22 cellular contexts compared by ENCODE assay signal in the genomic region with DNA sequence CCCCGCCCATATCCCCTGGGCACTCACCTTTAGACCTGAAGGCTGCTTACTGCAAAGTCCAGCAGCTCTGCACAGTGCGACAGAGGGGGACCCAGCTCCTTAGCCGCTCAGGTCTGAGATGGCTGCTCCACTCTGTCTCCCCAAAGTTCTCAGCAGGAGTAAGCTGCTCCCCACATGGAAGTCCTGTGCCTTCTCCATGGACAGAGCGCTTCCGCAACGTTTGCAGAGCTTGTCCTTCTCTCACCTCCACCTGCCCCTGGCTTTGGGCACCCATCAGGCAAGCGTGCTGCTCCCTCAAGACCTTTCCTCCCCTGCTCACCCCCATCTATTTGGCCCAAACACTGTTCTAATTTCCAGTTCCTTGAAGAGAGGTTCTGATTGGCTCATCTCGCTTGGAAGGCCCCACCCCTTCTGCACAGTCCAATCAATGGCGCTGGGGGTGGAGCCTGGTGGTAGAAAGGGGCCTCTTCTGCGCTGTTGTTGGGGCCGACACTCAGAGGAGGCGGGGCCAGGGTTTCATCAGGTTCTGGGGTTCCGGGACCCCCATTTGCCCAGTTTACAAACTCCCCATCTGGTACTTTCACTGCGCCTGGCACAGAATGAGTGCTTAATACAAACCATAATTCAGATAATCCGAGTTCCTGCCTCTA.
A peak's percentile ranks its signal among the peaks of the same experiment; 100 is the strongest.
DNase-seq lines count a peak whose midpoint lies in the region; ATAC-seq and TF ChIP-seq lines count a peak whose summit lies in the region.
"Had no signal": no experiment of that assay in that cellular context is flagged by ENCODE, and none has a peak within 500 bp of the region (broad histone marks: within the 10 kb centered on the region; RNA-seq: fewer than 3 reads in every experiment).

No MANE protein-coding gene starts in this region.

- POLR2A ChIA-PET in WTC11 (lab: Charles Lee) = no interaction called here

- CTCF ChIA-PET in WTC11 (lab: Charles Lee) = interaction anchor here (0.6 to 1.6 kb wide), 7 partner anchors 15 to 254 kb away, joined by 3 to 23 read pairs (median 3); no protein-coding TSS in a partner anchor

- TF ChIP-seq CTCF in WTC11 (IDR thresholded peaks at IDR 0.05) = no peak
- no peak for TF ChIP-seq CTCF in breast epithelium (IDR thresholded peaks at IDR 0.05)
- no peak for TF ChIP-seq CTCF in heart right ventricle (IDR thresholded peaks at IDR 0.05)

- H3K27me3 ChIP-seq in HUES6 (ENCODE audit: control insufficient read depth, insufficient read depth, low read length) = no peaks in the 10 kb centered on the region
- peaks cover 0 to 23% of the 10 kb centered on the region in 2 donors for H3K27me3 ChIP-seq in breast epithelium
- H3K27me3 ChIP-seq in heart right ventricle = peaks cover 0 to 33% (median 28%) of the 10 kb centered on the region in 7 donors

- H3K36me3 Mint-ChIP-seq in WTC11 = no peaks in the 10 kb centered on the region
- H3K36me3 Mint-ChIP-seq: CD4-positive, CD25-positive, alpha-beta regulatory T cell; stimulated activated naive B cell treated with anti-CD40 and anti-IgM and Interleukin-4, amounts not matched to agents 10 μg/mL and 1 μg/mL and 100 μg/mL, for 72 hours had no signal

- H3K9me3 ChIP-seq in HUES6 (ENCODE audit: control insufficient read depth, insufficient read depth, low read depth, low read length) = no peaks in the 10 kb centered on the region
- H3K9me3 ChIP-seq in breast epithelium = no peaks in the 10 kb centered on the region
- peaks cover 0 to 8% (median 0%) of the 10 kb centered on the region in 11 donors for H3K9me3 ChIP-seq in heart right ventricle
- H3K9me3 ChIP-seq: adrenal gland, mucosa of descending colon, neutrophil had no signal

- H3K4me3 ChIP-seq in HUES6 (ENCODE audit: low read depth, low read length) (peak overlapping the region; percentile 53), breast epithelium (no peak overlapping the region), heart right ventricle (no peak overlapping the region)
- H3K4me3 ChIP-seq: adrenal gland, mucosa of descending colon, smooth muscle cell had no signal

- WGBS in heart right ventricle, 2 donors = 83 to 84% methylated on average over 15 of the region's 15 CpGs

- peaks cover 4% of the 10 kb centered on the region; the same call in 1 of the 2 replicates for H3K27me3 Mint-ChIP-seq in WTC11 (ENCODE audit: low read depth)

- no peak overlapping the region for H3K27ac Mint-ChIP-seq in WTC11
- H3K27ac Mint-ChIP-seq: activated B cell treated with CpG ODN at 0.5 μM for 24 hours; activated CD4-positive, alpha-beta memory T cell treated with anti-CD3 and anti-CD28 coated beads, Interleukin-2, amount 10 ng/mL, durations not matched to agents 7 days and 5 days; CD4-positive, CD25-positive, alpha-beta regulatory T cell; dendritic cell treated with granulocyte-macrophage colony-stimulating factor and Interleukin-4, amounts not matched to agents 40 ng/mL and 50 ng/mL, for 4 days; stimulated activated naive B cell treated with anti-CD40 and anti-IgM and Interleukin-4, amounts not matched to agents 10 μg/mL and 1 μg/mL and 100 μg/mL, for 72 hours had no signal

- no peak overlapping the region for H3K9ac ChIP-seq in HUES6 (ENCODE audit: low read length)

- peak overlapping the region; percentile 66 for H3K4me3 Mint-ChIP-seq in WTC11
- H3K4me3 Mint-ChIP-seq: activated B cell treated with CpG ODN at 0.5 μM for 24 hours; activated CD4-positive, alpha-beta memory T cell treated with anti-CD3 and anti-CD28 coated beads, Interleukin-2, amount 10 ng/mL, durations not matched to agents 7 days and 5 days; CD4-positive, CD25-positive, alpha-beta regulatory T cell; dendritic cell treated with granulocyte-macrophage colony-stimulating factor and Interleukin-4, amounts not matched to agents 40 ng/mL and 50 ng/mL, for 4 days; stimulated activated naive B cell treated with anti-CD40 and anti-IgM and Interleukin-4, amounts not matched to agents 10 μg/mL and 1 μg/mL and 100 μg/mL, for 72 hours had no signal

- ATAC-seq in WTC11 = peak; percentile 55
- ATAC-seq in heart right ventricle = no peak
- ATAC-seq: mucosa of descending colon; stimulated activated naive B cell treated with anti-CD40 and anti-IgM and Interleukin-4, amounts not matched to agents 10 μg/mL and 1 μg/mL and 100 μg/mL, for 72 hours had no signal

- no peak for TF ChIP-seq POLR2A in breast epithelium (IDR thresholded peaks at IDR 0.05)

- H3K4me1 ChIP-seq in HUES6 (ENCODE audit: control insufficient read depth, insufficient read depth, low read length) (peaks cover 9% of the 10 kb centered on the region), breast epithelium (no peaks in the 10 kb centered on the region), heart right ventricle (no peaks in the 10 kb centered on the region)
- H3K4me1 ChIP-seq: adrenal gland had no signal

- H3K36me3 ChIP-seq in HUES6 (ENCODE audit: control insufficient read depth, insufficient read depth, low read length) (no peaks in the 10 kb centered on the region), breast epithelium (no peaks in the 10 kb centered on the region), heart right ventricle (no peaks in the 10 kb centered on the region)
- H3K36me3 ChIP-seq: adrenal gland, neutrophil had no signal

- no peaks in the 10 kb centered on the region; the same call in 1 of the 2 replicates for H3K9me3 Mint-ChIP-seq in WTC11
- H3K9me3 Mint-ChIP-seq: activated B cell treated with CpG ODN at 0.5 μM for 24 hours; activated CD4-positive, alpha-beta memory T cell treated with anti-CD3 and anti-CD28 coated beads, Interleukin-2, amount 10 ng/mL, durations not matched to agents 7 days and 5 days; dendritic cell treated with granulocyte-macrophage colony-stimulating factor and Interleukin-4, amounts not matched to agents 40 ng/mL and 50 ng/mL, for 4 days had no signal

- no peak overlapping the region for H3K27ac ChIP-seq in HUES6 (ENCODE audit: low read depth, low read length)
- peak overlapping the region; percentile 32 for H3K27ac ChIP-seq in substantia nigra (ENCODE audit: low read depth, low read length, poor library complexity, severe bottlenecking)
- H3K27ac ChIP-seq in breast epithelium = no peak overlapping the region
- H3K27ac ChIP-seq in heart right ventricle = no peak overlapping the region
- H3K27ac ChIP-seq: adrenal gland, neutrophil, RWPE1 had no signal

- peak; percentile 35 for DNase-seq in WTC11 (ENCODE audit: low spot score)
- DNase-seq in iPS-NIHi7 (ENCODE audit: extremely low spot score) = peak; percentile 60
- DNase-seq in substantia nigra (lab: John Stamatoyannopoulos, UW) = peak in 11 of 49 donors; percentile 9 to 66 (median 26)
- DNase-seq in activated CD4-positive, alpha-beta T cell treated with anti-CD3 and anti-CD28 coated beads, Interleukin-2, amount 50 U/mL, for 1 hour = no peak
- DNase-seq in breast epithelium (ENCODE audit: low spot score in 2 of 2) = no peak
- no peak for DNase-seq in heart right ventricle
- DNase-seq: activated B cell treated with CpG ODN at 0.5 μM for 24 hours; activated CD4-positive, alpha-beta memory T cell treated with anti-CD3 and anti-CD28 coated beads, Interleukin-2, amount 10 ng/mL, durations not matched to agents 7 days and 5 days; activated gamma-delta T cell treated with Interleukin-2 at 50 U/mL for 16 hours; GF-D8; mucosa of descending colon; NCI-H1105 treated with DMSO at 0.1 percent for 48 hours; stimulated activated CD4-positive, alpha-beta T cell treated with anti-CD3 and anti-CD28 coated beads, Interleukin-2, amount 100 ng/mL, for 48 hours; stimulated activated naive B cell treated with anti-CD40 and anti-IgM and Interleukin-4, amounts not matched to agents 10 μg/mL and 1 μg/mL and 100 μg/mL, for 72 hours; T-helper 9 cell had no signal

- intact Hi-C loops in breast epithelium (cut with DNase I; ENCODE audit: low total_unique reads) = no loop called here
- intact Hi-C loops in heart right ventricle (cut with DNase I) = no loop called here

- peaks cover 15% of the 10 kb centered on the region for H3K4me1 Mint-ChIP-seq in WTC11
- H3K4me1 Mint-ChIP-seq: activated B cell treated with CpG ODN at 0.5 μM for 24 hours; activated CD4-positive, alpha-beta memory T cell treated with anti-CD3 and anti-CD28 coated beads, Interleukin-2, amount 10 ng/mL, durations not matched to agents 7 days and 5 days; CD4-positive, CD25-positive, alpha-beta regulatory T cell; stimulated activated naive B cell treated with anti-CD40 and anti-IgM and Interleukin-4, amounts not matched to agents 10 μg/mL and 1 μg/mL and 100 μg/mL, for 72 hours had no signal

TF ChIP-seq in WTC11, 78 proteins besides CTCF, POLR2A, EP300 and RAD21 (continues in another document):
- no peak for TF ChIP-seq CREB1 (CRISPR knock-in tag; IDR thresholded peaks at IDR 0.05)
- TF ChIP-seq, protein P1, sequence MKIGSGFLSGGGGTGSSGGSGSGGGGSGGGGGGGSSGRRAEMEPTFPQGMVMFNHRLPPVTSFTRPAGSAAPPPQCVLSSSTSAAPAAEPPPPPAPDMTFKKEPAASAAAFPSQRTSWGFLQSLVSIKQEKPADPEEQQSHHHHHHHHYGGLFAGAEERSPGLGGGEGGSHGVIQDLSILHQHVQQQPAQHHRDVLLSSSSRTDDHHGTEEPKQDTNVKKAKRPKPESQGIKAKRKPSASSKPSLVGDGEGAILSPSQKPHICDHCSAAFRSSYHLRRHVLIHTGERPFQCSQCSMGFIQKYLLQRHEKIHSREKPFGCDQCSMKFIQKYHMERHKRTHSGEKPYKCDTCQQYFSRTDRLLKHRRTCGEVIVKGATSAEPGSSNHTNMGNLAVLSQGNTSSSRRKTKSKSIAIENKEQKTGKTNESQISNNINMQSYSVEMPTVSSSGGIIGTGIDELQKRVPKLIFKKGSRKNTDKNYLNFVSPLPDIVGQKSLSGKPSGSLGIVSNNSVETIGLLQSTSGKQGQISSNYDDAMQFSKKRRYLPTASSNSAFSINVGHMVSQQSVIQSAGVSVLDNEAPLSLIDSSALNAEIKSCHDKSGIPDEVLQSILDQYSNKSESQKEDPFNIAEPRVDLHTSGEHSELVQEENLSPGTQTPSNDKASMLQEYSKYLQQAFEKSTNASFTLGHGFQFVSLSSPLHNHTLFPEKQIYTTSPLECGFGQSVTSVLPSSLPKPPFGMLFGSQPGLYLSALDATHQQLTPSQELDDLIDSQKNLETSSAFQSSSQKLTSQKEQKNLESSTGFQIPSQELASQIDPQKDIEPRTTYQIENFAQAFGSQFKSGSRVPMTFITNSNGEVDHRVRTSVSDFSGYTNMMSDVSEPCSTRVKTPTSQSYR (CRISPR knock-in tag; IDR thresholded peaks at IDR 0.05) = no peak
- TF ChIP-seq, protein P2, sequence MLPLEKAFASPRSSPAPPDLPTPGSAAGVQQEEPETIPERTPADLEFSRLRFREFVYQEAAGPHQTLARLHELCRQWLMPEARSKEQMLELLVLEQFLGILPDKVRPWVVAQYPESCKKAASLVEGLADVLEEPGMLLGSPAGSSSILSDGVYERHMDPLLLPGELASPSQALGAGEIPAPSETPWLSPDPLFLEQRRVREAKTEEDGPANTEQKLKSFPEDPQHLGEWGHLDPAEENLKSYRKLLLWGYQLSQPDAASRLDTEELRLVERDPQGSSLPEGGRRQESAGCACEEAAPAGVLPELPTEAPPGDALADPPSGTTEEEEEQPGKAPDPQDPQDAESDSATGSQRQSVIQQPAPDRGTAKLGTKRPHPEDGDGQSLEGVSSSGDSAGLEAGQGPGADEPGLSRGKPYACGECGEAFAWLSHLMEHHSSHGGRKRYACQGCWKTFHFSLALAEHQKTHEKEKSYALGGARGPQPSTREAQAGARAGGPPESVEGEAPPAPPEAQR (CRISPR knock-in tag; IDR thresholded peaks at IDR 0.05) = no peak
- no peak for TF ChIP-seq GRHL2 (CRISPR knock-in tag; IDR thresholded peaks at IDR 0.05; ENCODE audit: insufficient replicate concordance, severe bottlenecking)

Comparison
In these comparisons a context has a peak if more than half of its experiments do, and no peak if none do; other contexts are left out.
1. DNase-seq: peak in WTC11 (single experiment) and iPS-NIHi7 (single experiment); none in activated CD4-positive, alpha-beta T cell treated with anti-CD3 and anti-CD28 coated beads, Interleukin-2, amount 50 U/mL, for 1 hour (single experiment), breast epithelium (0 of 2) and heart right ventricle (0 of 2).